ENCODE assay signal across 8 cellular contexts in the genomic region with DNA sequence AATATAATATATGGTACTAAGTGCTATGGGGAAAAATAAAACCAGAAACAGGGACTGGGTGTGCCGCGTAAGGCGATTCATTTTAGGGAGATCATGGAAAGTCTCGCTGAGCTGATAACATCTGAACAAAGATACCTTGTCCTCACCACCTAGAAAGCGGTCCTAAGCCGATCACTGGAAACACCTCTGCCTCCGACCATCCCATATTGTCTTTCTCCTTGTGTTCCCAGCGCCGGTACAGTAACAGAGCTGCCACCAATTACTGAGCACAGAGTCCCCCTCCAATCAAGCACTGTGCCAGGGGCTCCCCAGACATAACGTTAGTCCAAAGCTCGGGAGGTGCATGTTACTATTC. TPM values are rescaled to one million over a fixed set of nuclear protein-coding genes. Genes with fewer than 3 reads are reported as not detected.
DNase-seq lines count a peak whose midpoint lies in the region; ATAC-seq and TF ChIP-seq lines count a peak whose summit lies in the region.

No MANE protein-coding gene starts in this region.

- ATAC-seq in lower lobe of right lung: peak; percentile 37 to 49

- intact Hi-C loops in lower lobe of right lung (cut with DNase I): no loop called here

- no peak for TF ChIP-seq CTCF in brain microvascular endothelial cell (IDR thresholded peaks at IDR 0.05; ENCODE audit: low read depth, low read length, missing control alignments)
- TF ChIP-seq CTCF in lower lobe of right lung (IDR thresholded peaks at IDR 0.05): no peak

- H3K9me3 ChIP-seq in HUES64 (ENCODE audit: insufficient read depth, low read depth, low read length) (0 out of 2 replicates have a peak, but pooled peaks cover 3% of the 10 kb centered on the region), lower lobe of right lung (no peaks in the 10 kb centered on the region)

- 2% methylated on average over 11 of the region's 11 CpGs for WGBS in HUES64
- 9% methylated on average over 11 of the region's 11 CpGs for WGBS in urinary bladder

- H3K4me3 ChIP-seq in HUES64 (ENCODE audit: low read length) (peak overlapping the region; percentile 88), brain microvascular endothelial cell (ENCODE audit: low read depth, low read length) (peak overlapping the region; percentile 67), lower lobe of right lung (peak overlapping the region; percentile 97), urinary bladder (ENCODE audit: low read depth, low read length) (peak overlapping the region; percentile 83)

- peak overlapping the region; percentile 90 for H3K9ac ChIP-seq in HUES64 (ENCODE audit: low read depth, low read length)

- H3K4me1 ChIP-seq in HUES64 (ENCODE audit: insufficient read depth, low read length): peaks cover 6% of the 10 kb centered on the region; the same call in 1 of the 2 replicates
- no peaks in the 10 kb centered on the region for H3K4me1 ChIP-seq in lower lobe of right lung
- no peaks in the 10 kb centered on the region for H3K4me1 ChIP-seq in urinary bladder (ENCODE audit: insufficient read depth)

- H3K27me3 ChIP-seq in HUES64 (ENCODE audit: insufficient read depth, low read length) (no peaks in the 10 kb centered on the region), brain microvascular endothelial cell (replicated peaks) (no peaks in the 10 kb centered on the region), lower lobe of right lung (ENCODE audit: low read depth) (no peaks in the 10 kb centered on the region)

- DNase-seq in NCI-H2107 treated with DMSO at 0.1 percent for 48 hours (lab: John Stamatoyannopoulos, UW; ENCODE audit: unreplicated experiment): peak; percentile 44
- DNase-seq in NCI-H2107 (lab: John Stamatoyannopoulos, UW): no peak
- DNase-seq in brain microvascular endothelial cell: no peak
- DNase-seq in lower lobe of right lung: no peak
- no peak for DNase-seq in Ammon's horn (ENCODE audit: low spot score)
- no peak for DNase-seq in T1000 (lab: John Stamatoyannopoulos, UW)

- H3K27ac ChIP-seq in HUES64 (ENCODE audit: low read depth, low read length): peak overlapping the region; percentile 69; the same call in 1 of the 2 replicates
- peak overlapping the region; percentile 62 for H3K27ac ChIP-seq in brain microvascular endothelial cell
- H3K27ac ChIP-seq in lower lobe of right lung: peak overlapping the region; percentile 81
- no peak overlapping the region for H3K27ac ChIP-seq in urinary bladder (ENCODE audit: low read depth)

- H3K36me3 ChIP-seq in HUES64 (ENCODE audit: insufficient read depth, low read length) (no peaks in the 10 kb centered on the region), brain microvascular endothelial cell (replicated peaks) (no peaks in the 10 kb centered on the region), lower lobe of right lung (no peaks in the 10 kb centered on the region), urinary bladder (ENCODE audit: insufficient read depth) (no peaks in the 10 kb centered on the region)

- in situ Hi-C loops in brain microvascular endothelial cell (cut with HindIII; ENCODE audit: low pct_ligation_motif_present, low sequenced_read_pairs): no loop called here

RNA-seq across cellular contexts. Expression of gene CCDC112, which starts 0.7 kb away (rescaled TPM):
- polyA plus RNA-seq in HUES64 (2013, experiment 1 of 2): 10.0 TPM
- polyA plus RNA-seq in HUES64 (2013, experiment 2 of 2): 14.6 TPM
- total RNA-seq in lower lobe of right lung (7.4 TPM), urinary bladder (11.3 TPM)
- 5.5 TPM for polyA plus RNA-seq in urinary bladder

RNA-seq across cellular contexts. Expression of gene PGGT1B, which starts 33.1 kb away (rescaled TPM):
- 10.8 TPM for polyA plus RNA-seq in HUES64 (2013, experiment 1 of 2)
- 12.5 TPM for polyA plus RNA-seq in HUES64 (2013, experiment 2 of 2)
- 47.5 TPM for total RNA-seq in lower lobe of right lung
- total RNA-seq in urinary bladder: 30.5 TPM
- polyA plus RNA-seq in urinary bladder: 7.0 TPM
